ENCODE assay signal across 8 cellular contexts in genomic region chr20:33456916-33457642, GRCh38. TPM values are rescaled to one million over a fixed set of nuclear protein-coding genes. Genes with fewer than 3 reads are reported as not detected.
DNase-seq lines count a peak whose midpoint lies in the region; ATAC-seq and TF ChIP-seq lines count a peak whose summit lies in the region.
"Not testable (repeated sequence)": the region's sequence is repeated elsewhere in the genome, so short reads cannot be mapped to it uniquely, and the experiment has no call there.

No MANE protein-coding gene starts in this region.

- not testable (repeated sequence) for H3K27me3 Mint-ChIP-seq in T-cell, naive B cell

- TF ChIP-seq POLR2A in HCT116 (IDR thresholded peaks at IDR 0.05; ENCODE audit: borderline replicate concordance, extremely low read depth, insufficient read depth, insufficient read length), result not testable (repeated sequence)

- H3K9me3 Mint-ChIP-seq in T-cell, naive B cell: not testable (repeated sequence)

- H3K9ac ChIP-seq in HCT116 (ENCODE audit: low read length), result not testable (repeated sequence)

- H3K27ac Mint-ChIP-seq in T-cell, naive B cell: not testable (repeated sequence)

- TF ChIP-seq RAD21 in HCT116 (IDR thresholded peaks at IDR 0.05; ENCODE audit: low read depth), result peak; percentile 94

- H3K36me3 Mint-ChIP-seq in T-cell, naive B cell: not testable (repeated sequence)

- POLR2A ChIA-PET in HCT116 (lab: Charles Lee), result interaction anchor here (0.7 kb wide), 1 partner anchor 13 kb away, joined by 3 read pairs; no protein-coding TSS in a partner anchor
- POLR2A ChIA-PET in T-cell (lab: Charles Lee), result not testable (repeated sequence)

- not testable (repeated sequence) for BruUV-seq in HCT116 (replicated peaks; lab: Mats Ljungman, UMichigan)

- ATAC-seq in HCT116, result peak; percentile 95
- ATAC-seq in T-cell (replicated peaks in 1 of 4), result peak; percentile 86 to 90 (median 89)
- ATAC-seq in naive B cell (ENCODE audit: low read depth in 2 of 2), result peak; percentile 84 to 94

- not testable (repeated sequence) for H3K9me3 ChIP-seq in HCT116 (ENCODE audit: control insufficient read depth in 1 of 2, insufficient read depth in 1 of 2, low read depth in 1 of 2, low read length in 2 of 2)

- not testable (repeated sequence) for H4K20me1 ChIP-seq in HCT116 (ENCODE audit: insufficient read depth)

- H3K4me2 ChIP-seq in HCT116 (ENCODE audit: low read length), result not testable (repeated sequence)

- H3K4me1 ChIP-seq in HCT116 (ENCODE audit: control insufficient read depth in 1 of 2, insufficient read depth in 2 of 2, low read length in 2 of 2), result peaks cover 0 to 14% of the 10 kb centered on the region in 2 experiments; a peak in 2 of 4 replicates

- H3K4me3 ChIP-seq in HCT116 (replicated peaks in 1 of 2; ENCODE audit: low read depth in 1 of 2, low read length in 2 of 2); fibroblast of pulmonary artery (replicated peaks; ENCODE audit: low read depth, low read length): not testable (repeated sequence)

- H3K27ac ChIP-seq in HCT116 (ENCODE audit: low read depth, low read length), result not testable (repeated sequence)

- not testable (repeated sequence) for H3K79me2 ChIP-seq in HCT116 (ENCODE audit: insufficient read depth, low read length)

- RAD21 ChIA-PET in HCT116 (lab: Charles Lee; ENCODE audit: low non-redundant PET in 1 of 2, low total read pairs in 2 of 2, uncharacterized antibody in 2 of 2, unreplicated experiment in 2 of 2), result interaction anchor here in 1 of 2 experiments (0.6 to 0.7 kb wide), 3 partner anchors 11 to 689 kb away, joined by 3 to 5 read pairs (median 3); no protein-coding TSS in a partner anchor

- H2AFZ ChIP-seq in HCT116 (ENCODE audit: low read depth, low read length, poor library complexity, severe bottlenecking), result not testable (repeated sequence)

- H3K36me3 ChIP-seq in HCT116 (ENCODE audit: control insufficient read depth in 1 of 2, insufficient read depth in 2 of 2, low read length in 2 of 2), result not testable (repeated sequence)

- DNase-seq in CMK (ENCODE audit: low read depth) (peak; percentile 52), HCT116 (ENCODE audit: low read depth, low spot score) (peak; percentile 60), NCI-H2107 (lab: John Stamatoyannopoulos, UW) (peak; percentile 57), T-cell (peak; percentile 17 to 83 (median 70)), fibroblast of pulmonary artery (ENCODE audit: low read depth) (peak; percentile 82), naive B cell (peak; percentile 66)
- DNase-seq in activated gamma-delta T cell treated with anti-CD3 and anti-CD28 coated beads, Interleukin-2, amount 50 U/mL, for 16 hours (ENCODE audit: low read depth), result peak; percentile 73
- DNase-seq in stimulated activated CD8-positive, alpha-beta memory T cell treated with anti-CD3 and anti-CD28 coated beads, Interleukin-15, amount 100 ng/mL, for 48 hours (ENCODE audit: low read depth in 2 of 2), result peak; percentile 60 to 65

- intact Hi-C loops in HCT116 (cut with micrococcal nuclease), result loop anchor here (2.0 to 10.0 kb wide), 4 partner anchors 196 to 668 kb away; partner anchors contain the start of genes ACTL10 and ZNF341

- CTCF ChIA-PET in HCT116 (lab: Charles Lee) (interaction anchor here (0.6 to 1.4 kb wide), 11 partner anchors 9 to 361 kb away, joined by 3 to 9 read pairs (median 4); partner anchors contain the start of gene SNTA1), T-cell (lab: Charles Lee) (interaction anchor here (0.6 to 0.7 kb wide), 10 partner anchors 9 to 1996 kb away, joined by 3 to 7 read pairs (median 4); no protein-coding TSS in a partner anchor)

- H3K27me3 ChIP-seq in HCT116 (ENCODE audit: insufficient read depth, low read length), result not testable (repeated sequence)

- H3K9me2 ChIP-seq in HCT116 (ENCODE audit: insufficient read depth), result not testable (repeated sequence)

- not testable (repeated sequence) for H3K4me3 Mint-ChIP-seq in T-cell, naive B cell

- peak; percentile 91 to 96 (median 95) for TF ChIP-seq CTCF in HCT116 (IDR thresholded peaks at IDR 0.05 in 2 of 3, conservative IDR thresholded peaks at IDR 0.05 in 1 of 3; ENCODE audit: borderline replicate concordance in 1 of 3, insufficient read depth in 1 of 3, low read depth in 2 of 3, low read length in 2 of 3)
- TF ChIP-seq CTCF in fibroblast of pulmonary artery (IDR thresholded peaks at IDR 0.05; ENCODE audit: low read length, missing control alignments), result peak; percentile 99

- not testable (repeated sequence) for H3K4me1 Mint-ChIP-seq in T-cell
- peaks cover 0 to 10% (median 4%) of the 10 kb centered on the region in 3 donors for H3K4me1 Mint-ChIP-seq in naive B cell

RNA-seq across cellular contexts. Expression of gene SNTA1, which starts 13.5 kb away (rescaled TPM):
- total RNA-seq in HCT116 (2021; ENCODE audit: unreplicated experiment) (14.6 TPM), T-cell (1 to 10 TPM; 4.4 to 7.8 (median 5.5) TPM)
- 17.1 and 17.5 TPM in 2 replicates for polyA plus RNA-seq in HCT116 (2012)
- polyA plus RNA-seq in naive B cell (ENCODE audit: low read depth in 6 of 6), result 1 to 10 TPM; 3.1 to 6.0 (median 3.9) TPM

RNA-seq across cellular contexts. Expression of gene CBFA2T2, which starts 32.8 kb away (rescaled TPM):
- 8.0 TPM for total RNA-seq in HCT116 (2021; ENCODE audit: unreplicated experiment)
- 6.7 and 7.8 TPM in 2 replicates for polyA plus RNA-seq in HCT116 (2012)
- 10 to 100 TPM; 25.2 to 34.2 (median 31.0) TPM for total RNA-seq in T-cell
- 10 to 100 TPM in 5 of 6 donors, 1 to 10 TPM in 1; 6.1 to 25.9 (median 15.4) TPM for polyA plus RNA-seq in naive B cell (ENCODE audit: low read depth in 6 of 6)

RNA-seq across cellular contexts. Expression of gene CDK5RAP1, which starts 55.8 kb away (rescaled TPM):
- total RNA-seq in HCT116 (2021; ENCODE audit: unreplicated experiment), result 41.4 TPM
- polyA plus RNA-seq in HCT116 (2012), result 41.4 and 43.8 TPM in 2 replicates
- total RNA-seq in T-cell, result 10 to 100 TPM; 42.1 to 54.3 (median 49.1) TPM
- 10 to 100 TPM; 22.4 to 53.5 (median 28.8) TPM for polyA plus RNA-seq in naive B cell (ENCODE audit: low read depth in 6 of 6)
